27 cellular contexts compared by ENCODE assay signal in genomic region chr4:144402999-144403398, GRCh38.
"Had no signal": no experiment of that assay in that cellular context is flagged by ENCODE, and none has a peak within 500 bp of the region (broad histone marks: within the 10 kb centered on the region; RNA-seq: fewer than 3 reads in every experiment).

No MANE protein-coding gene starts in this region.

- H3K4me1 ChIP-seq: heart right ventricle, left lung, right atrium auricular region, right lobe of liver, testis, thyroid gland, transverse colon, upper lobe of left lung had no signal

- H3K4me3 Mint-ChIP-seq: mesothelial cell of epicardium; natural killer cell; nephron progenitor cell; stimulated activated memory B cell treated with anti-CD40 and anti-IgM and Interleukin-4, amounts not matched to agents 10 μg/mL and 1 μg/mL and 100 μg/mL, for 72 hours had no signal

- H3K36me3 Mint-ChIP-seq: mesothelial cell of epicardium; naive B cell; natural killer cell; stimulated activated memory B cell treated with anti-CD40 and anti-IgM and Interleukin-4, amounts not matched to agents 10 μg/mL and 1 μg/mL and 100 μg/mL, for 72 hours had no signal

- DNase-seq: heart right ventricle; kidney; left colon; left lung; mesendoderm; naive B cell; natural killer cell; nephron progenitor cell; ovary; right lobe of liver; stimulated activated CD4-positive, alpha-beta T cell treated with anti-CD3 and anti-CD28 coated beads, Interleukin-1b, Interleukin-23, amount 100 ng/mL, for 48 hours; stimulated activated CD4-positive, alpha-beta T cell treated with anti-CD3 and anti-CD28 coated beads, Interleukin-2, amount 100 ng/mL, for 48 hours; stimulated activated CD4-positive, alpha-beta T cell treated with anti-CD3 and anti-CD28 coated beads, Interleukin-4, amount 100 ng/mL, for 4 hours; stimulated activated CD8-positive, alpha-beta memory T cell treated with anti-CD3 and anti-CD28 coated beads, Interleukin-4, amount 100 ng/mL, for 48 hours; stimulated activated naive CD8-positive, alpha-beta T cell treated with anti-CD3 and anti-CD28 coated beads, Interleukin-15, Interleukin-2, amounts not matched to agents 100 U/mL and 50 U/mL, for 24 hours; stomach; testis; thyroid gland; transverse colon; upper lobe of left lung had no signal

- H2AFZ ChIP-seq: hepatocyte had no signal

- H3K4me1 Mint-ChIP-seq: natural killer cell; nephron progenitor cell; stimulated activated memory B cell treated with anti-CD40 and anti-IgM and Interleukin-4, amounts not matched to agents 10 μg/mL and 1 μg/mL and 100 μg/mL, for 72 hours had no signal

- H3K9me3 Mint-ChIP-seq: stimulated activated memory B cell treated with anti-CD40 and anti-IgM and Interleukin-4, amounts not matched to agents 10 μg/mL and 1 μg/mL and 100 μg/mL, for 72 hours had no signal

- H3K36me3 ChIP-seq: heart right ventricle, left lung, ovary, right atrium auricular region, right lobe of liver, stomach, thyroid gland, transverse colon, upper lobe of left lung had no signal

- H3K27ac ChIP-seq: heart right ventricle, hepatocyte, left lung, ovary, right atrium auricular region, right lobe of liver, stomach, testis, thyroid gland, transverse colon, upper lobe of left lung had no signal

- H3K9me3 ChIP-seq: ovary, right lobe of liver, stomach, testis, thyroid gland, transverse colon, upper lobe of left lung had no signal

- H3K4me3 ChIP-seq: heart right ventricle, hepatocyte, left lung, lung, ovary, right atrium auricular region, right lobe of liver, smooth muscle cell, stomach, testis, thyroid gland, transverse colon, upper lobe of left lung had no signal

- H3K79me2 ChIP-seq: hepatocyte had no signal

- H3K27me3 Mint-ChIP-seq: naive B cell; progenitor cell of endocrine pancreas; stimulated activated memory B cell treated with anti-CD40 and anti-IgM and Interleukin-4, amounts not matched to agents 10 μg/mL and 1 μg/mL and 100 μg/mL, for 72 hours had no signal

- ATAC-seq: heart right ventricle; left colon; left lung; natural killer cell; right lobe of liver; stimulated activated memory B cell treated with anti-CD40 and anti-IgM and Interleukin-4, amounts not matched to agents 10 μg/mL and 1 μg/mL and 100 μg/mL, for 72 hours; stimulated activated naive CD8-positive, alpha-beta T cell treated with anti-CD3 and anti-CD28 coated beads, Interleukin-15, Interleukin-2, amounts not matched to agents 100 U/mL and 50 U/mL, for 24 hours had no signal

- H3K4me2 ChIP-seq: hepatocyte, smooth muscle cell had no signal

- H3K27ac Mint-ChIP-seq: mesothelial cell of epicardium; naive B cell; natural killer cell; nephron progenitor cell; progenitor cell of endocrine pancreas; stimulated activated memory B cell treated with anti-CD40 and anti-IgM and Interleukin-4, amounts not matched to agents 10 μg/mL and 1 μg/mL and 100 μg/mL, for 72 hours had no signal

- H3K27me3 ChIP-seq: heart right ventricle, hepatocyte, left lung, ovary, right atrium auricular region, right lobe of liver, stomach, testis, thyroid gland, transverse colon, upper lobe of left lung had no signal
